In the genomic region with DNA sequence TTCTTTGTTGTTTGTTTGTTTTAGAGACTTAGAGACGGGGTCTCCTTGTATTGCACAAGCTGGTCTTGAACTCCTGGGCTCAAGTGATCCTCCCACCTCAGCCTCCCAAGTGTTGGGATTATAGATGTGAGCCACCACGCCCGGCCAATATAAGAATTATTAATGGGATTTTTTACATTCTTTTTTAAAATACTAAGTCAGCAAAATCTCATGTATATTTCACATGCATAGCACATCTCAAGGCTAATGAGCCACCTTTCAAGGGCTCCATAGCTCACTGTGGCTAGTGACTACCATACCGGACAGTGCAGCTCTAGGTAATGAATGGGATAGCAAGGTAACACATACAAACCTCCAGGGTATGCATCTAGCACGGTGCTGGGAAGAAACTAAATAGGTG, we compare ENCODE assay signal across 1 cellular context.
TF ChIP-seq lines count a peak whose summit lies in the region.

No MANE protein-coding gene starts in this region.

TF ChIP-seq in K562, 482 proteins besides CTCF, POLR2A, EP300 and RAD21 (continued from another document):
- TF ChIP-seq, protein P1, sequence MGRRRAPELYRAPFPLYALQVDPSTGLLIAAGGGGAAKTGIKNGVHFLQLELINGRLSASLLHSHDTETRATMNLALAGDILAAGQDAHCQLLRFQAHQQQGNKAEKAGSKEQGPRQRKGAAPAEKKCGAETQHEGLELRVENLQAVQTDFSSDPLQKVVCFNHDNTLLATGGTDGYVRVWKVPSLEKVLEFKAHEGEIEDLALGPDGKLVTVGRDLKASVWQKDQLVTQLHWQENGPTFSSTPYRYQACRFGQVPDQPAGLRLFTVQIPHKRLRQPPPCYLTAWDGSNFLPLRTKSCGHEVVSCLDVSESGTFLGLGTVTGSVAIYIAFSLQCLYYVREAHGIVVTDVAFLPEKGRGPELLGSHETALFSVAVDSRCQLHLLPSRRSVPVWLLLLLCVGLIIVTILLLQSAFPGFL (CRISPR knock-in tag; IDR thresholded peaks at IDR 0.05) = no peak
- TF ChIP-seq CHD4 (IDR thresholded peaks at IDR 0.05; ENCODE audit: insufficient read depth, insufficient replicate concordance, low read depth, low read length, poor library complexity, severe bottlenecking) (no peak), ZNF316 (IDR thresholded peaks at IDR 0.05) (peak; percentile 80), ZNF124 (CRISPR knock-in tag; IDR thresholded peaks at IDR 0.05) (no peak), ZNF551 (CRISPR knock-in tag; IDR thresholded peaks at IDR 0.05) (no peak)
